In genomic region chr3:88000853-88001252, GRCh38 we compare ENCODE assay signal across 9 cellular contexts. TPM values are rescaled to one million over a fixed set of nuclear protein-coding genes. Genes with fewer than 3 reads are reported as not detected.
A peak's percentile ranks its signal among the peaks of the same experiment; 100 is the strongest.
DNase-seq lines count a peak whose midpoint lies in the region; ATAC-seq lines count a peak whose summit lies in the region.
"Had no signal": no experiment of that assay in that cellular context is flagged by ENCODE, and none has a peak within 500 bp of the region (broad histone marks: within the 10 kb centered on the region; RNA-seq: fewer than 3 reads in every experiment).

No MANE protein-coding gene starts in this region.

- no peak overlapping the region for H3K27ac Mint-ChIP-seq in activated CD4-positive, alpha-beta T cell treated with anti-CD3 and anti-CD28 coated beads for 36 hours
- H3K27ac Mint-ChIP-seq in activated naive CD4-positive, alpha-beta T cell treated with anti-CD3 and anti-CD28 coated beads, Interleukin-2, amount 50 U/mL, for 24 hours: no peak overlapping the region
- no peak overlapping the region for H3K27ac Mint-ChIP-seq in stimulated activated naive CD8-positive, alpha-beta T cell treated with anti-CD3 and anti-CD28 coated beads, Interleukin-15, amount 100 ng/mL, for 72 hours

- DNase-seq in activated CD4-positive, alpha-beta T cell treated with anti-CD3 and anti-CD28 coated beads for 36 hours: peak; percentile 48
- no peak for DNase-seq in activated CD4-positive, alpha-beta T cell treated with anti-CD3 and anti-CD28 coated beads, Interleukin-2, amount 50 U/mL, for 1 hour
- DNase-seq in iPS-NIHi7 (ENCODE audit: extremely low spot score): peak; percentile 66
- DNase-seq in stimulated activated naive CD8-positive, alpha-beta T cell treated with anti-CD3 and anti-CD28 coated beads, Interleukin-15, amount 100 ng/mL, for 72 hours: peak; percentile 12 to 31
- no peak for DNase-seq in SJCRH30

- no peak overlapping the region for H3K4me3 ChIP-seq in SJCRH30

- CTCF ChIA-PET in activated CD4-positive, alpha-beta T cell treated with anti-CD3 and anti-CD28 coated beads for 36 hours (lab: Charles Lee): interaction anchor here (1.1 to 1.8 kb wide), 6 partner anchors 25 to 703 kb away, joined by 3 to 7 read pairs (median 4); no protein-coding TSS in a partner anchor

- H3K36me3 Mint-ChIP-seq in activated CD4-positive, alpha-beta T cell treated with anti-CD3 and anti-CD28 coated beads for 36 hours (ENCODE audit: low read depth): no peaks in the 10 kb centered on the region
- H3K36me3 Mint-ChIP-seq in activated naive CD4-positive, alpha-beta T cell treated with anti-CD3 and anti-CD28 coated beads, Interleukin-2, amount 50 U/mL, for 24 hours: no peaks in the 10 kb centered on the region

- POLR2A ChIA-PET in activated CD4-positive, alpha-beta T cell treated with anti-CD3 and anti-CD28 coated beads for 36 hours (lab: Charles Lee): interaction anchor here (0.6 kb wide), 1 partner anchor 15 kb away, joined by 3 read pairs; no protein-coding TSS in a partner anchor

- H3K27me3 Mint-ChIP-seq in activated CD4-positive, alpha-beta T cell treated with anti-CD3 and anti-CD28 coated beads for 36 hours: no peaks in the 10 kb centered on the region
- peaks cover 1% of the 10 kb centered on the region for H3K27me3 Mint-ChIP-seq in activated naive CD4-positive, alpha-beta T cell treated with anti-CD3 and anti-CD28 coated beads, Interleukin-2, amount 50 U/mL, for 24 hours
- peaks cover 8% of the 10 kb centered on the region for H3K27me3 Mint-ChIP-seq in stimulated activated naive CD8-positive, alpha-beta T cell treated with anti-CD3 and anti-CD28 coated beads, Interleukin-15, amount 100 ng/mL, for 72 hours

- H3K9me3 ChIP-seq in SJCRH30 (replicated peaks): no peaks in the 10 kb centered on the region

- ATAC-seq in activated CD4-positive, alpha-beta T cell treated with anti-CD3 and anti-CD28 coated beads for 36 hours: peak; percentile 47
- ATAC-seq in stimulated activated naive CD8-positive, alpha-beta T cell treated with anti-CD3 and anti-CD28 coated beads, Interleukin-15, amount 100 ng/mL, for 72 hours: peak; percentile 56
- ATAC-seq in HG03571 (IDR thresholded peaks at IDR 0.05; ENCODE audit: unreplicated experiment): no peak
- no peak for ATAC-seq in HG03159 (IDR thresholded peaks at IDR 0.05; ENCODE audit: unreplicated experiment)

- no peaks in the 10 kb centered on the region for H3K36me3 ChIP-seq in SJCRH30

- H3K4me3 Mint-ChIP-seq in activated CD4-positive, alpha-beta T cell treated with anti-CD3 and anti-CD28 coated beads for 36 hours: peak overlapping the region; percentile 9
- peak overlapping the region; percentile 11 for H3K4me3 Mint-ChIP-seq in activated naive CD4-positive, alpha-beta T cell treated with anti-CD3 and anti-CD28 coated beads, Interleukin-2, amount 50 U/mL, for 24 hours
- peak overlapping the region; percentile 6 to 17 for H3K4me3 Mint-ChIP-seq in stimulated activated naive CD8-positive, alpha-beta T cell treated with anti-CD3 and anti-CD28 coated beads, Interleukin-15, amount 100 ng/mL, for 72 hours

- peaks cover 19% of the 10 kb centered on the region for H3K4me1 Mint-ChIP-seq in activated CD4-positive, alpha-beta T cell treated with anti-CD3 and anti-CD28 coated beads for 36 hours
- peaks cover 26% of the 10 kb centered on the region for H3K4me1 Mint-ChIP-seq in activated naive CD4-positive, alpha-beta T cell treated with anti-CD3 and anti-CD28 coated beads, Interleukin-2, amount 50 U/mL, for 24 hours
- peaks cover 16% of the 10 kb centered on the region for H3K4me1 Mint-ChIP-seq in stimulated activated naive CD8-positive, alpha-beta T cell treated with anti-CD3 and anti-CD28 coated beads, Interleukin-15, amount 100 ng/mL, for 72 hours

- no peak overlapping the region for H3K27ac ChIP-seq in SJCRH30
- H3K27ac ChIP-seq: epithelial cell of prostate had no signal

- no peaks in the 10 kb centered on the region for H3K27me3 ChIP-seq in SJCRH30

- no peaks in the 10 kb centered on the region for H3K9me3 Mint-ChIP-seq in activated CD4-positive, alpha-beta T cell treated with anti-CD3 and anti-CD28 coated beads for 36 hours (ENCODE audit: low read depth)
- no peaks in the 10 kb centered on the region for H3K9me3 Mint-ChIP-seq in activated naive CD4-positive, alpha-beta T cell treated with anti-CD3 and anti-CD28 coated beads, Interleukin-2, amount 50 U/mL, for 24 hours
- H3K9me3 Mint-ChIP-seq in stimulated activated naive CD8-positive, alpha-beta T cell treated with anti-CD3 and anti-CD28 coated beads, Interleukin-15, amount 100 ng/mL, for 72 hours: no peaks in the 10 kb centered on the region

- intact Hi-C loops in activated CD4-positive, alpha-beta T cell treated with anti-CD3 and anti-CD28 coated beads for 36 hours (cut with DNase I, micrococcal nuclease): loop anchor here (5.0 kb wide), 1 partner anchor 111 kb away; no protein-coding TSS in a partner anchor

- no peaks in the 10 kb centered on the region for H3K4me1 ChIP-seq in SJCRH30

RNA-seq across cellular contexts. Expression of gene CGGBP1, which starts 58.0 kb away (rescaled TPM):
- 10 to 100 TPM; 85.4 to 95.5 TPM for total RNA-seq in activated CD4-positive, alpha-beta T cell treated with anti-CD3 and anti-CD28 coated beads for 36 hours
- total RNA-seq in SJCRH30 (2014; rRNA removed; shearing (Covaris generic)): 76.4 and 83.6 TPM in 2 replicates

RNA-seq across cellular contexts. Expression of gene ZNF654, which starts 58.2 kb away (rescaled TPM):
- total RNA-seq in activated CD4-positive, alpha-beta T cell treated with anti-CD3 and anti-CD28 coated beads for 36 hours: 10 to 100 TPM; 21.3 to 28.9 TPM
- 13.1 and 14.1 TPM in 2 replicates for total RNA-seq in SJCRH30 (2014; rRNA removed; shearing (Covaris generic))

Comparison
In these comparisons a context has a peak if more than half of its experiments do, and no peak if none do; other contexts are left out.
1. DNase-seq: peak in activated CD4-positive, alpha-beta T cell treated with anti-CD3 and anti-CD28 coated beads for 36 hours (single experiment), iPS-NIHi7 (single experiment) and stimulated activated naive CD8-positive, alpha-beta T cell treated with anti-CD3 and anti-CD28 coated beads, Interleukin-15, amount 100 ng/mL, for 72 hours (2 of 2); none in activated CD4-positive, alpha-beta T cell treated with anti-CD3 and anti-CD28 coated beads, Interleukin-2, amount 50 U/mL, for 1 hour (single experiment) and SJCRH30 (0 of 2).
2. ATAC-seq: peak in activated CD4-positive, alpha-beta T cell treated with anti-CD3 and anti-CD28 coated beads for 36 hours (single experiment) and stimulated activated naive CD8-positive, alpha-beta T cell treated with anti-CD3 and anti-CD28 coated beads, Interleukin-15, amount 100 ng/mL, for 72 hours (single experiment); none in HG03571 (single experiment) and HG03159 (single experiment).
3. Peak in every context shown above with its lines, with median percentiles within 50 percentile points of each other: H3K4me3 Mint-ChIP-seq.